In genomic region chr2:8457092-8457481, GRCh38 we compare ENCODE assay signal across 12 cellular contexts.
DNase-seq lines count a peak whose midpoint lies in the region; ATAC-seq, FAIRE-seq and TF ChIP-seq lines count a peak whose summit lies in the region.
"Had no signal": no experiment of that assay in that cellular context is flagged by ENCODE, and none has a peak within 500 bp of the region (broad histone marks: within the 10 kb centered on the region; RNA-seq: fewer than 3 reads in every experiment).

No MANE protein-coding gene starts in this region.

- no peaks in the 10 kb centered on the region for H3K27me3 Mint-ChIP-seq in central memory CD8-positive, alpha-beta T cell

- no peaks in the 10 kb centered on the region for H3K9me3 Mint-ChIP-seq in central memory CD8-positive, alpha-beta T cell

- FAIRE-seq in RCC 7860 (lab: Jason Lieb, UNC) = no peak

- H3F3A ChIP-seq in SK-N-SH (replicated peaks; ENCODE audit: insufficient read depth) = no peaks in the 10 kb centered on the region

- peak overlapping the region; percentile 75 for H3K4me3 Mint-ChIP-seq in central memory CD8-positive, alpha-beta T cell

- ATAC-seq in SK-N-SH treated with all-trans-retinoic acid at 6 μM for 48 hours = no peak
- peak; percentile 54 for ATAC-seq in central memory CD8-positive, alpha-beta T cell (replicated peaks; ENCODE audit: extremely low read depth, poor library complexity, severe bottlenecking)
- ATAC-seq: gastrocnemius medialis had no signal

- H3K4me1 Mint-ChIP-seq in central memory CD8-positive, alpha-beta T cell = peaks cover 26% of the 10 kb centered on the region

- WGBS in SK-N-SH (ENCODE audit: low lambda C conversion rate) = 87% methylated on average over 36 of the region's 41 CpGs

- no peak overlapping the region for H3K4me2 ChIP-seq in SK-N-SH
- H3K4me2 ChIP-seq: PC-9 had no signal

- no peaks in the 10 kb centered on the region for H3K36me3 ChIP-seq in SK-N-SH (replicated peaks in 1 of 2; ENCODE audit: control insufficient read depth in 1 of 2, insufficient read depth in 2 of 2, low read length in 1 of 2)
- H3K36me3 ChIP-seq: gastrocnemius medialis, ovary had no signal

- H3K27me3 ChIP-seq in SK-N-SH (ENCODE audit: insufficient read depth) = no peaks in the 10 kb centered on the region
- H3K27me3 ChIP-seq: ovary had no signal

- H3K4me3 ChIP-seq in SK-N-SH (ENCODE audit: low read depth in 2 of 2, low read length in 1 of 2) = no peak overlapping the region
- peak overlapping the region in 6 of 7 experiments; percentile 4 to 34 (median 15) for H3K4me3 ChIP-seq in skin epidermis
- H3K4me3 ChIP-seq: gastrocnemius medialis, ovary, PC-9 had no signal

- CTCF ChIA-PET in SK-N-SH (lab: Yijun Ruan, JAX) (no interaction called here), RWPE1 (lab: Yijun Ruan, JAX) (no interaction called here)

- no peak overlapping the region for H3K9ac ChIP-seq in SK-N-SH

- DNase-seq in SK-N-SH (peak; percentile 41), NCI-H69 (lab: John Stamatoyannopoulos, UW) (peak; percentile 75), RWPE1 (ENCODE audit: low spot score) (no peak), RCC 7860 (ENCODE audit: low spot score) (no peak), ecto neural progenitor cell (ENCODE audit: low spot score) (no peak)
- DNase-seq in central memory CD8-positive, alpha-beta T cell (ENCODE audit: low spot score in 2 of 2) = no peak
- DNase-seq: amniotic stem cell, gastrocnemius medialis, ovary, PC-9 had no signal

- TF ChIP-seq EP300 in SK-N-SH (IDR thresholded peaks at IDR 0.05; ENCODE audit: borderline replicate concordance in 1 of 2, low read depth in 1 of 2, low read length in 1 of 2) = no peak

- no peak for TF ChIP-seq CTCF in SK-N-SH (IDR thresholded peaks at IDR 0.05)
- TF ChIP-seq CTCF in RWPE1 (conservative IDR thresholded peaks at IDR 0.05; ENCODE audit: low read depth) = no peak

- no peak for TF ChIP-seq RAD21 in SK-N-SH (IDR thresholded peaks at IDR 0.05; ENCODE audit: low read length)

- H3K27ac Mint-ChIP-seq in central memory CD8-positive, alpha-beta T cell (ENCODE audit: low read depth) = peak overlapping the region; percentile 78

- no peak overlapping the region for H2AFZ ChIP-seq in SK-N-SH (ENCODE audit: low read depth)
- H2AFZ ChIP-seq: PC-9 had no signal

- no peaks in the 10 kb centered on the region for H3K36me3 Mint-ChIP-seq in central memory CD8-positive, alpha-beta T cell (ENCODE audit: insufficient read depth)

- no peaks in the 10 kb centered on the region for H3K9me2 ChIP-seq in SK-N-SH

- no peaks in the 10 kb centered on the region for H3K4me1 ChIP-seq in SK-N-SH (ENCODE audit: control insufficient read depth in 1 of 2, insufficient read depth in 2 of 2, low read depth in 1 of 2, low read length in 1 of 2)
- H3K4me1 ChIP-seq: gastrocnemius medialis had no signal

- no peaks in the 10 kb centered on the region for H4K20me1 ChIP-seq in SK-N-SH (ENCODE audit: insufficient read depth)

- H3K79me2 ChIP-seq in SK-N-SH (ENCODE audit: insufficient read depth) = no peaks in the 10 kb centered on the region

- H3K27ac ChIP-seq in SK-N-SH (ENCODE audit: low read depth in 2 of 2, low read length in 1 of 2) (no peak overlapping the region), skin epidermis (peak overlapping the region in 15 of 21 experiments; percentile 2 to 84 (median 54)), RWPE1 (no peak overlapping the region)
- H3K27ac ChIP-seq: gastrocnemius medialis, ovary, PC-9 had no signal

- POLR2A ChIA-PET in SK-N-SH (lab: Yijun Ruan, JAX) (no interaction called here), RWPE1 (lab: Yijun Ruan, JAX; ENCODE audit: low non-redundant PET) (no interaction called here)

- no peaks in the 10 kb centered on the region for H3K9me3 ChIP-seq in SK-N-SH
- H3K9me3 ChIP-seq: gastrocnemius medialis, ovary had no signal

TF ChIP-seq in SK-N-SH, 30 proteins besides CTCF, POLR2A, EP300 and RAD21:
- TF ChIP-seq FOSL2 (IDR thresholded peaks at IDR 0.05; ENCODE audit: borderline replicate concordance, low read depth) = no peak
- no peak for TF ChIP-seq POLR2AphosphoS5 (IDR thresholded peaks at IDR 0.05; ENCODE audit: low read depth, low read length)
- no peak for TF ChIP-seq ZBTB33 (IDR thresholded peaks at IDR 0.05; ENCODE audit: borderline replicate concordance, low read depth)
- TF ChIP-seq IRF3 (IDR thresholded peaks at IDR 0.05; ENCODE audit: low read depth, low read length) = no peak
- no peak for TF ChIP-seq TAF1 (IDR thresholded peaks at IDR 0.05; ENCODE audit: borderline replicate concordance, low read depth, low read length)
- TF ChIP-seq TCF12 (IDR thresholded peaks at IDR 0.05) = no peak

TF ChIP-seq in SK-N-SH treated with all-trans-retinoic acid at 6 μM for 48 hours, 23 proteins besides CTCF, POLR2A, EP300 and RAD21:
- TF ChIP-seq ARNTL (CRISPR knock-in tag; IDR thresholded peaks at IDR 0.05; ENCODE audit: borderline replicate concordance, low read depth) = no peak
- no peak for TF ChIP-seq POU6F1 (CRISPR knock-in tag; IDR thresholded peaks at IDR 0.05; ENCODE audit: borderline replicate concordance, low read depth)
- TF ChIP-seq PPARA (CRISPR knock-in tag; IDR thresholded peaks at IDR 0.05; ENCODE audit: borderline replicate concordance) = no peak
- no peak for TF ChIP-seq ZNF8 (CRISPR knock-in tag; IDR thresholded peaks at IDR 0.05)
- no peak for TF ChIP-seq ZNF70 (CRISPR knock-in tag; IDR thresholded peaks at IDR 0.05)
- TF ChIP-seq ESRRG (CRISPR knock-in tag; IDR thresholded peaks at IDR 0.05) = no peak
- TF ChIP-seq ISL1 (CRISPR knock-in tag; IDR thresholded peaks at IDR 0.05) = no peak
- no peak for TF ChIP-seq RARB (CRISPR knock-in tag; IDR thresholded peaks at IDR 0.05)
- TF ChIP-seq CSDC2 (CRISPR knock-in tag; IDR thresholded peaks at IDR 0.05) = no peak
- no peak for TF ChIP-seq TSHZ2 (CRISPR knock-in tag; IDR thresholded peaks at IDR 0.05)
- TF ChIP-seq GLIS3 (CRISPR knock-in tag; IDR thresholded peaks at IDR 0.05) = no peak
- no peak for TF ChIP-seq ZFP30 (CRISPR knock-in tag; IDR thresholded peaks at IDR 0.05)
- no peak for TF ChIP-seq BACH2 (CRISPR knock-in tag; IDR thresholded peaks at IDR 0.05; ENCODE audit: borderline replicate concordance)
- TF ChIP-seq TOX (CRISPR knock-in tag; IDR thresholded peaks at IDR 0.05; ENCODE audit: borderline replicate concordance) = no peak
- no peak for TF ChIP-seq CSRNP3 (CRISPR knock-in tag; IDR thresholded peaks at IDR 0.05)

Comparison
In these comparisons a context has a peak if more than half of its experiments do, and no peak if none do; other contexts are left out.
1. DNase-seq: peak in SK-N-SH (single experiment) and NCI-H69 (single experiment); none in central memory CD8-positive, alpha-beta T cell (0 of 2), RWPE1 (single experiment), RCC 7860 (single experiment) and ecto neural progenitor cell (single experiment).
2. H3K27ac ChIP-seq: peak in skin epidermis (15 of 21); none in SK-N-SH (0 of 2) and RWPE1 (single experiment).
3. H3K4me3 ChIP-seq: peak in skin epidermis (6 of 7); none in SK-N-SH (0 of 2).